Comparison of ENCODE assay signal across 30 cellular contexts in genomic region chr12:31034372-31034771, GRCh38.
"Had no signal": no experiment of that assay in that cellular context is flagged by ENCODE, and none has a peak within 500 bp of the region (broad histone marks: within the 10 kb centered on the region; RNA-seq: fewer than 3 reads in every experiment).

No MANE protein-coding gene starts in this region.

- H3K27ac ChIP-seq: breast epithelium, gastroesophageal sphincter, hepatocyte, ovary, stomach, thyroid gland, upper lobe of left lung had no signal

- H3K36me3 ChIP-seq: breast epithelium, gastroesophageal sphincter, ovary, prostate gland, stomach, thyroid gland, upper lobe of left lung had no signal

- ATAC-seq: gastroesophageal sphincter; left cardiac atrium; naive thymus-derived CD4-positive, alpha-beta T cell; stimulated activated naive B cell treated with anti-CD40 and anti-IgM and Interleukin-4, amounts not matched to agents 10 μg/mL and 1 μg/mL and 100 μg/mL, for 72 hours; T-helper 17 cell; WTC11 had no signal

- H3K4me3 Mint-ChIP-seq: activated naive CD4-positive, alpha-beta T cell treated with anti-CD3 and anti-CD28 coated beads for 36 hours; activated naive CD8-positive, alpha-beta T cell treated with anti-CD3 and anti-CD28 coated beads for 36 hours; activated T-helper 1 cell treated with anti-CD3 and anti-CD28 coated beads, Interleukin-12 subunit alpha, Interleukin-12 subunit beta, Interleukin-2, Interleukin-4 antibody, amounts not matched to agents 30 ng/mL and 10 ng/mL and 1 ng/mL, durations not matched to agents 14 hours and 24 hours and 36 hours; central memory CD8-positive, alpha-beta T cell; naive thymus-derived CD4-positive, alpha-beta T cell; stimulated activated naive B cell treated with anti-CD40 and anti-IgM and Interleukin-4, amounts not matched to agents 10 μg/mL and 1 μg/mL and 100 μg/mL, for 72 hours; T-helper 17 cell; WTC11 had no signal

- H3K4me2 ChIP-seq: hepatocyte, smooth muscle cell had no signal

- H3K36me3 Mint-ChIP-seq: activated naive CD8-positive, alpha-beta T cell treated with anti-CD3 and anti-CD28 coated beads for 36 hours; naive thymus-derived CD4-positive, alpha-beta T cell; stimulated activated naive B cell treated with anti-CD40 and anti-IgM and Interleukin-4, amounts not matched to agents 10 μg/mL and 1 μg/mL and 100 μg/mL, for 72 hours; WTC11 had no signal

- H3K9me3 Mint-ChIP-seq: activated naive CD4-positive, alpha-beta T cell treated with anti-CD3 and anti-CD28 coated beads for 36 hours; activated naive CD8-positive, alpha-beta T cell treated with anti-CD3 and anti-CD28 coated beads for 36 hours; activated T-helper 1 cell treated with anti-CD3 and anti-CD28 coated beads, Interleukin-12 subunit alpha, Interleukin-12 subunit beta, Interleukin-2, Interleukin-4 antibody, amounts not matched to agents 30 ng/mL and 10 ng/mL and 1 ng/mL, durations not matched to agents 14 hours and 24 hours and 36 hours; central memory CD8-positive, alpha-beta T cell; naive thymus-derived CD4-positive, alpha-beta T cell; stimulated activated naive B cell treated with anti-CD40 and anti-IgM and Interleukin-4, amounts not matched to agents 10 μg/mL and 1 μg/mL and 100 μg/mL, for 72 hours; WTC11 had no signal

- H3K79me2 ChIP-seq: hepatocyte had no signal

- H3K4me1 ChIP-seq: breast epithelium, gastroesophageal sphincter, prostate gland, stomach, upper lobe of left lung had no signal

- H3K4me1 Mint-ChIP-seq: central memory CD8-positive, alpha-beta T cell; stimulated activated naive B cell treated with anti-CD40 and anti-IgM and Interleukin-4, amounts not matched to agents 10 μg/mL and 1 μg/mL and 100 μg/mL, for 72 hours had no signal

- FAIRE-seq: colon had no signal

- H3K27me3 ChIP-seq: breast epithelium, gastroesophageal sphincter, hepatocyte, ovary, stomach, thyroid gland, upper lobe of left lung had no signal

- H2AFZ ChIP-seq: hepatocyte had no signal

- H3K9me3 ChIP-seq: breast epithelium, gastroesophageal sphincter, ovary, prostate gland, stomach, thyroid gland, upper lobe of left lung had no signal

- DNase-seq: activated CD4-positive, alpha-beta T cell treated with anti-CD3 and anti-CD28 coated beads, Interleukin-2, amount 50 U/mL, for 4 hours; activated effector memory CD4-positive, alpha-beta T cell treated with anti-CD3 and anti-CD28 coated beads, Interleukin-2, amount 50 U/mL, for 16 hours; activated naive CD4-positive, alpha-beta T cell treated with anti-CD3 and anti-CD28 coated beads for 36 hours; activated naive CD8-positive, alpha-beta T cell treated with anti-CD3 and anti-CD28 coated beads for 36 hours; activated T-cell treated with anti-CD3 and anti-CD28 coated beads, Interleukin-2, amount 50 U/mL, for 1 hour; amygdala; dermis blood vessel endothelial cell; effector CD8-positive, alpha-beta T cell; erythroblast; islet precursor cell; left cardiac atrium; midbrain; naive thymus-derived CD4-positive, alpha-beta T cell; stimulated activated CD4-positive, alpha-beta T cell treated with anti-CD3 and anti-CD28 coated beads, Interleukin-1b, Interleukin-23, amount 100 ng/mL, for 48 hours; stimulated activated naive B cell treated with anti-CD40 and anti-IgM and Interleukin-4, amounts not matched to agents 10 μg/mL and 1 μg/mL and 100 μg/mL, for 72 hours; stomach; SW 1271; T-helper 17 cell; upper lobe of left lung had no signal

- H3K27ac Mint-ChIP-seq: activated naive CD4-positive, alpha-beta T cell treated with anti-CD3 and anti-CD28 coated beads for 36 hours; activated naive CD8-positive, alpha-beta T cell treated with anti-CD3 and anti-CD28 coated beads for 36 hours; activated T-helper 1 cell treated with anti-CD3 and anti-CD28 coated beads, Interleukin-12 subunit alpha, Interleukin-12 subunit beta, Interleukin-2, Interleukin-4 antibody, amounts not matched to agents 30 ng/mL and 10 ng/mL and 1 ng/mL, durations not matched to agents 14 hours and 24 hours and 36 hours; naive thymus-derived CD4-positive, alpha-beta T cell; stimulated activated naive B cell treated with anti-CD40 and anti-IgM and Interleukin-4, amounts not matched to agents 10 μg/mL and 1 μg/mL and 100 μg/mL, for 72 hours; T-helper 17 cell; WTC11 had no signal

- H3K4me3 ChIP-seq: breast epithelium, gastroesophageal sphincter, hepatocyte, ovary, prostate gland, smooth muscle cell, stomach, thyroid gland, upper lobe of left lung had no signal
